17 cellular contexts compared by ENCODE assay signal in the genomic region with DNA sequence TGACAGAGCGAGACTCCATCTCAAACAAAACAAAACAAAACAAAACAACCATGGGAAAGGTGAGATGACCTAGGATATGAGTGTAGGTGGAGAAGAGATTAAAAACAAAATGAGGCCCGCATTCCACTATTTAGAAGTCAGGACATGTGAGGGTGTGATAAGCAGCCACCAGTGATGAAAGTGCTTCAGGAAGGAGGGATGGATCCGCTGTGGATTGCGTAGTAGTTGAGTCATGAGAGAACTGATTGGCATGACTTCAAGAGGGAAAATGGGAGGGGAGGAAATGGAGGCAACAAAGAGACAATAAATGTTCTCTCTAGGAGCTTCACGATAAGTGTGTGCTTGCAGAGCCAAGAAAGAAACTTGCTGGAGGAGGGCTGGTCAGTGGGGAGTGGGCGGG.
DNase-seq lines count a peak whose midpoint lies in the region; ATAC-seq, FAIRE-seq and TF ChIP-seq lines count a peak whose summit lies in the region.
"Had no signal": no experiment of that assay in that cellular context is flagged by ENCODE, and none has a peak within 500 bp of the region (broad histone marks: within the 10 kb centered on the region; RNA-seq: fewer than 3 reads in every experiment).

No MANE protein-coding gene starts in this region.

- H3K9me3 ChIP-seq in endothelial cell of umbilical vein (replicated peaks; ENCODE audit: control insufficient read depth, insufficient read depth, low read length) (no peaks in the 10 kb centered on the region), esophagus muscularis mucosa (no peaks in the 10 kb centered on the region)
- H3K9me3 ChIP-seq: HAP-1 had no signal

- peak; percentile 3 for DNase-seq in NB4 (ENCODE audit: low read depth)
- DNase-seq in endothelial cell of umbilical vein (ENCODE audit: low read depth, low spot score) = peak; percentile 80
- peak; percentile 11 for DNase-seq in hepatic stellate cell (ENCODE audit: low spot score)
- no peak for DNase-seq in esophagus muscularis mucosa (ENCODE audit: extremely low spot score)
- no peak for DNase-seq in NCI-H2196 (lab: John Stamatoyannopoulos, UW; ENCODE audit: unreplicated experiment)
- DNase-seq in cerebellar cortex (ENCODE audit: low spot score) = no peak
- DNase-seq: activated CD8-positive, alpha-beta memory T cell treated with anti-CD3 and anti-CD28 coated beads for 24 hours; activated gamma-delta T cell; COR-L47; midbrain; MV-4-11; NCI-H2171; substantia nigra had no signal

- H2AFZ ChIP-seq in ACC112 (ENCODE audit: low read length, unreplicated experiment) (no peak overlapping the region), endothelial cell of umbilical vein (ENCODE audit: low read depth, low read length) (no peak overlapping the region)

- BruUV-seq in endothelial cell of umbilical vein (replicated peaks; lab: Mats Ljungman, UMichigan) = no TSS peak

- H3K4me3 ChIP-seq in ACC112 (ENCODE audit: low read depth, low read length) (no peak overlapping the region), NB4 (ENCODE audit: low read depth, low read length) (no peak overlapping the region), endothelial cell of umbilical vein (replicated peaks in 1 of 3; ENCODE audit: insufficient read depth in 1 of 3, low read depth in 1 of 3, low read length in 3 of 3) (no peak overlapping the region), esophagus muscularis mucosa (no peak overlapping the region)
- H3K4me3 ChIP-seq: HAP-1, SK-N-MC had no signal

- H3K9ac ChIP-seq in endothelial cell of umbilical vein (replicated peaks; ENCODE audit: extremely low read depth, insufficient read depth, low read length) = no peak overlapping the region

- intact Hi-C loops in endothelial cell of umbilical vein (cut with micrococcal nuclease) (no loop called here), esophagus muscularis mucosa (cut with DNase I) (no loop called here)

- H3K27ac ChIP-seq in ACC112 (ENCODE audit: low read depth, low read length) (peak overlapping the region; percentile 61), endothelial cell of umbilical vein (ENCODE audit: insufficient read depth, low read depth, low read length) (peak overlapping the region; percentile 24), esophagus muscularis mucosa (replicated peaks in 1 of 4) (no peak overlapping the region)
- H3K27ac ChIP-seq: SK-N-MC had no signal

- no peaks in the 10 kb centered on the region for H3K9me1 ChIP-seq in endothelial cell of umbilical vein (replicated peaks; ENCODE audit: control insufficient read depth, extremely low read depth, insufficient read depth, low read length)

- no peak for TF ChIP-seq EP300 in esophagus muscularis mucosa (IDR thresholded peaks at IDR 0.05)

- CTCF ChIA-PET in endothelial cell of umbilical vein (lab: Charles Lee) = interaction anchor here (1.4 kb wide), 1 partner anchor 25 kb away, joined by 3 read pairs; no protein-coding TSS in a partner anchor

- no peak for TF ChIP-seq POLR2A in NB4 (IDR thresholded peaks at IDR 0.05; ENCODE audit: extremely low read depth, insufficient read length)
- no peak for TF ChIP-seq POLR2A in endothelial cell of umbilical vein (IDR thresholded peaks at IDR 0.05; ENCODE audit: low read depth, low read length)
- no peak for TF ChIP-seq POLR2A in esophagus muscularis mucosa (IDR thresholded peaks at IDR 0.05; ENCODE audit: low read depth)

- POLR2A ChIA-PET in endothelial cell of umbilical vein (lab: Charles Lee) = no interaction called here

- FAIRE-seq in endothelial cell of umbilical vein (lab: Jason Lieb, UNC) = peak; percentile 84

- H3K79me2 ChIP-seq in ACC112 (ENCODE audit: control insufficient read depth, insufficient read depth, low read length, unreplicated experiment) (no peaks in the 10 kb centered on the region), endothelial cell of umbilical vein (ENCODE audit: control insufficient read depth, insufficient read depth, low read length) (no peaks in the 10 kb centered on the region)

- no peak overlapping the region for H3K4me2 ChIP-seq in endothelial cell of umbilical vein (ENCODE audit: insufficient read depth, low read length)

- no peaks in the 10 kb centered on the region for H4K20me1 ChIP-seq in endothelial cell of umbilical vein (replicated peaks; ENCODE audit: control insufficient read depth, extremely low read depth, insufficient read depth, low read length)

- H3K27me3 ChIP-seq in ACC112 (ENCODE audit: insufficient read depth, low read length) = no peaks in the 10 kb centered on the region
- no peaks in the 10 kb centered on the region for H3K27me3 ChIP-seq in endothelial cell of umbilical vein (ENCODE audit: control insufficient read depth in 2 of 2, insufficient read depth in 2 of 2, low read length in 2 of 2)
- no peaks in the 10 kb centered on the region for H3K27me3 ChIP-seq in esophagus muscularis mucosa

- ATAC-seq in HG02840 (IDR thresholded peaks at IDR 0.05; ENCODE audit: low FRiP score, unreplicated experiment) = no peak

- dilution Hi-C loops in endothelial cell of umbilical vein (cut with MboI; ENCODE audit: extremely low pct_ligation_motif_present, low sequenced_read_pairs) = no loop called here

- H3K36me3 ChIP-seq in ACC112 (ENCODE audit: insufficient read depth, low read length) = no peaks in the 10 kb centered on the region
- no peaks in the 10 kb centered on the region for H3K36me3 ChIP-seq in endothelial cell of umbilical vein (ENCODE audit: control insufficient read depth in 2 of 2, extremely low read depth in 1 of 2, insufficient read depth in 2 of 2, low read length in 2 of 2)
- no peaks in the 10 kb centered on the region for H3K36me3 ChIP-seq in esophagus muscularis mucosa
- H3K36me3 ChIP-seq: HAP-1 had no signal

- peaks cover 22% of the 10 kb centered on the region for H3K4me1 ChIP-seq in ACC112 (ENCODE audit: control insufficient read depth, insufficient read depth, low read length, unreplicated experiment)
- peaks cover 10% of the 10 kb centered on the region for H3K4me1 ChIP-seq in endothelial cell of umbilical vein (ENCODE audit: control insufficient read depth, extremely low read depth, insufficient read depth, low read length)
- peaks cover 0 to 2% (median 0%) of the 10 kb centered on the region in 4 donors for H3K4me1 ChIP-seq in esophagus muscularis mucosa
- H3K4me1 ChIP-seq: HAP-1 had no signal

- 85% methylated on average over 6 of the region's 6 CpGs for WGBS in esophagus muscularis mucosa

- TF ChIP-seq CTCF in NB4 (IDR thresholded peaks at IDR 0.05; ENCODE audit: low read depth, low read length) (no peak), endothelial cell of umbilical vein (IDR thresholded peaks at IDR 0.05; ENCODE audit: extremely low read depth in 1 of 2, insufficient read depth in 1 of 2, low read depth in 1 of 2, low read length in 2 of 2) (no peak), esophagus muscularis mucosa (IDR thresholded peaks at IDR 0.05) (no peak)

TF ChIP-seq in endothelial cell of umbilical vein, 7 proteins besides CTCF, POLR2A, EP300 and RAD21:
- TF ChIP-seq MAX (IDR thresholded peaks at IDR 0.05; ENCODE audit: insufficient read depth, insufficient read length) (no peak), POLR2AphosphoS5 (IDR thresholded peaks at IDR 0.05; ENCODE audit: insufficient read depth, low read depth, low read length) (peak; percentile 46), GATA2 (IDR thresholded peaks at IDR 0.05; ENCODE audit: insufficient read depth, insufficient read length, low read depth, low read length) (peak; percentile 83), MYC (IDR thresholded peaks at IDR 0.05; ENCODE audit: low read depth, low read length) (no peak), EZH2 (IDR thresholded peaks at IDR 0.05; ENCODE audit: borderline replicate concordance, low read depth, low read length, severe bottlenecking) (no peak), JUN (IDR thresholded peaks at IDR 0.05; ENCODE audit: borderline replicate concordance, insufficient read depth, insufficient read length, low read depth) (peak; percentile 46), FOS (IDR thresholded peaks at IDR 0.05; ENCODE audit: borderline replicate concordance, insufficient read depth, low read length) (peak; percentile 67)
TF ChIP-seq in endothelial cell of umbilical vein: peak in this region for 4.

Comparison
In these comparisons a context has a peak if more than half of its experiments do, and no peak if none do; other contexts are left out.
1. H3K27ac ChIP-seq: peak in ACC112 (single experiment) and endothelial cell of umbilical vein (single experiment); none in esophagus muscularis mucosa (0 of 4).
2. DNase-seq: peak in NB4 (single experiment), endothelial cell of umbilical vein (single experiment) and hepatic stellate cell (single experiment); none in esophagus muscularis mucosa (single experiment), NCI-H2196 (single experiment) and cerebellar cortex (single experiment).